ENCODE assay signal across 16 cellular contexts in the genomic region with DNA sequence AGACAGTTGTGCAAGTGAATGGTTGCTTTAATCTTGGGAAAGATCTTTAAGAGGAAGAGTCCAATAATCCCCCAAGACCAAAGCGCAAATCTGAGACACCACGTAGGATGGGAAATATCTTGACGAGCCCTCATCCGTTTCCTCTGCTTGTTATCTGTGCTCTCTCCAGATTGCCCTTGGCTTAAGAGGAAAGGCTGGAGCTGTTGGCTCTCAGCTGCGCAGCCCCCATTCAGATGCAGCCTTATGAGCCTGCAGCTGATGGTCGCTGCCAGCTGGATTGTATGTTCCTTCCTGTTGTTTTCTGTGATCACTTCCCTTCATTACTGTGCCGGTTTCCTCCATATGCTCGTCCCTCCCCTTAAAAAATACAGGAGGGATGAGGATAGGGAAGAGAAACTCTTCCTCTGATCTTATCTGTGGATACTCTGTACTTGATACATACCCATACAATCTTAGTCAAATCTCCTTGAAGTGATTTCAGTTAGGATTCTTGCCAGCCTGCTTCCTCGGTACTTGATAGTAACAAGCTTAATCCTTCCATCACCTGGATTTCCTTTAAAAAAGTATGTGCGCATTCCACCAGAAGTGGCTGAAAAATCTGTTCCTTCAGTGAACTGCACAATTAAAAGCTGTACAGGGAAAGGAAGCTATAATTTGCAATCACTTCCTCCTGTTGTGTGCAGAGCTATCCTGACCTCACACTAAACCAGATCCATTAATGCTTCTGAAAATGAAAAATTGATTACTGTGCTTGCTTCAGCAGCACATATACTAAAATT. TPM values are rescaled to one million over a fixed set of nuclear protein-coding genes. Genes with fewer than 3 reads are reported as not detected.
DNase-seq lines count a peak whose midpoint lies in the region; ATAC-seq and TF ChIP-seq lines count a peak whose summit lies in the region.
"Had no signal": no experiment of that assay in that cellular context is flagged by ENCODE, and none has a peak within 500 bp of the region (broad histone marks: within the 10 kb centered on the region; RNA-seq: fewer than 3 reads in every experiment).

No MANE protein-coding gene starts in this region.

- peak overlapping the region in 1 of 2 donors; percentile 19 for H3K4me3 ChIP-seq in vagina
- H3K4me3 ChIP-seq: adrenal gland, transverse colon had no signal

- no peak for TF ChIP-seq CTCF in vagina (IDR thresholded peaks at IDR 0.05)

- intact Hi-C loops in left colon (cut with DNase I, micrococcal nuclease), result no loop called here
- intact Hi-C loops in vagina (cut with DNase I), result no loop called here

- H3K4me3 Mint-ChIP-seq in activated naive CD4-positive, alpha-beta T cell treated with anti-CD3 and anti-CD28 coated beads, Interleukin-2, amount 50 U/mL, for 24 hours, result no peak overlapping the region
- H3K4me3 Mint-ChIP-seq: endodermal cell had no signal

- no peak for TF ChIP-seq POLR2A in vagina (IDR thresholded peaks at IDR 0.05)

- no peaks in the 10 kb centered on the region for H3K27me3 ChIP-seq in vagina
- H3K27me3 ChIP-seq: adrenal gland, transverse colon had no signal

- H3K36me3 ChIP-seq in vagina, result no peaks in the 10 kb centered on the region
- H3K36me3 ChIP-seq: adrenal gland, transverse colon had no signal

- no peaks in the 10 kb centered on the region for H3K36me3 Mint-ChIP-seq in activated naive CD4-positive, alpha-beta T cell treated with anti-CD3 and anti-CD28 coated beads, Interleukin-2, amount 50 U/mL, for 24 hours

- peak overlapping the region; percentile 68 for H3K27ac Mint-ChIP-seq in activated naive CD4-positive, alpha-beta T cell treated with anti-CD3 and anti-CD28 coated beads, Interleukin-2, amount 50 U/mL, for 24 hours
- H3K27ac Mint-ChIP-seq: endodermal cell had no signal

- ATAC-seq in left colon (peak; percentile 66), GM18907 (IDR thresholded peaks at IDR 0.05; ENCODE audit: unreplicated experiment) (no peak), GM21360 (IDR thresholded peaks at IDR 0.05; ENCODE audit: unreplicated experiment) (no peak)
- ATAC-seq: PC-3 had no signal

- H3K4me1 ChIP-seq in vagina, result peaks cover 13% of the 10 kb centered on the region

- no peaks in the 10 kb centered on the region for H3K9me3 ChIP-seq in vagina
- H3K9me3 ChIP-seq: adrenal gland, transverse colon had no signal

- H3K27ac ChIP-seq in vagina, result peak overlapping the region; percentile 18
- H3K27ac ChIP-seq: transverse colon had no signal

- no peak for DNase-seq in activated naive CD4-positive, alpha-beta T cell (lab: John Stamatoyannopoulos, UW)
- peak; percentile 75 for DNase-seq in cerebellar cortex (ENCODE audit: low spot score)
- DNase-seq in left colon, result no peak
- DNase-seq in vagina (ENCODE audit: extremely low spot score in 2 of 2), result no peak
- DNase-seq in NCI-H1092 treated with DMSO at 0.1 percent for 48 hours (lab: John Stamatoyannopoulos, UW), result no peak
- DNase-seq: ACHN; activated CD8-positive, alpha-beta memory T cell treated with anti-CD3 and anti-CD28 coated beads, Interleukin-2, amount 50 U/mL, for 48 hours; DND-41; endodermal cell; NCI-H2081 treated with DMSO at 0.1 percent for 48 hours; PC-3; transverse colon had no signal

- no peaks in the 10 kb centered on the region for H3K9me3 Mint-ChIP-seq in activated naive CD4-positive, alpha-beta T cell treated with anti-CD3 and anti-CD28 coated beads, Interleukin-2, amount 50 U/mL, for 24 hours
- H3K9me3 Mint-ChIP-seq: endodermal cell had no signal

- peaks cover 7% of the 10 kb centered on the region for H3K4me1 Mint-ChIP-seq in activated naive CD4-positive, alpha-beta T cell treated with anti-CD3 and anti-CD28 coated beads, Interleukin-2, amount 50 U/mL, for 24 hours

- no peaks in the 10 kb centered on the region for H3K27me3 Mint-ChIP-seq in activated naive CD4-positive, alpha-beta T cell treated with anti-CD3 and anti-CD28 coated beads, Interleukin-2, amount 50 U/mL, for 24 hours

RNA-seq across cellular contexts. Expression of gene PWWP2A, which starts 47.5 kb away (rescaled TPM):
- total RNA-seq in left colon (10 to 100 TPM; 39.1 to 39.2 TPM), vagina (19.9 TPM)
